9 cellular contexts compared by ENCODE assay signal in genomic region chr9:94900222-94901018, GRCh38.
DNase-seq lines count a peak whose midpoint lies in the region; ATAC-seq and TF ChIP-seq lines count a peak whose summit lies in the region.
"Had no signal": no experiment of that assay in that cellular context is flagged by ENCODE, and none has a peak within 500 bp of the region (broad histone marks: within the 10 kb centered on the region; RNA-seq: fewer than 3 reads in every experiment).

No MANE protein-coding gene starts in this region.

- H3K36me3 ChIP-seq in right lobe of liver = no peaks in the 10 kb centered on the region
- no peaks in the 10 kb centered on the region for H3K36me3 ChIP-seq in tibial artery

- intact Hi-C loops in activated CD4-positive, alpha-beta T cell treated with anti-CD3 and anti-CD28 coated beads, Interleukin-2, amount 10 ng/mL, durations not matched to agents 24 days and 14 days (cut with micrococcal nuclease) = loop anchor here (1.0 to 5.0 kb wide), 2 partner anchors 38 to 97 kb away; no protein-coding TSS in a partner anchor
- intact Hi-C loops in right lobe of liver (cut with DNase I) = no loop called here
- intact Hi-C loops in tibial artery (cut with DNase I; ENCODE audit: low total_unique reads) = no loop called here

- TF ChIP-seq CTCF in cardiac fibroblast (IDR thresholded peaks at IDR 0.05; ENCODE audit: low read depth, low read length) = no peak
- TF ChIP-seq CTCF in right lobe of liver (IDR thresholded peaks at IDR 0.05) = no peak
- TF ChIP-seq CTCF in tibial artery (IDR thresholded peaks at IDR 0.05) = no peak

- peaks cover 0 to 25% (median 4%) of the 10 kb centered on the region in 4 donors for H3K4me1 ChIP-seq in right lobe of liver
- H3K4me1 ChIP-seq in tibial artery = peaks cover 0 to 58% (median 29%) of the 10 kb centered on the region in 4 donors

- 53% methylated on average over 10 of the region's 10 CpGs for WGBS in right lobe of liver (ENCODE audit: insufficient coverage, low coverage, low lambda C conversion rate, missing lambda C conversion rate)

- no peaks in the 10 kb centered on the region for H3K27me3 Mint-ChIP-seq in activated CD4-positive, alpha-beta T cell treated with anti-CD3 and anti-CD28 coated beads, Interleukin-2, amount 10 ng/mL, durations not matched to agents 24 days and 14 days

- no peaks in the 10 kb centered on the region for H3K9me3 Mint-ChIP-seq in activated CD4-positive, alpha-beta T cell treated with anti-CD3 and anti-CD28 coated beads, Interleukin-2, amount 10 ng/mL, durations not matched to agents 24 days and 14 days

- H3K27ac Mint-ChIP-seq in activated CD4-positive, alpha-beta T cell treated with anti-CD3 and anti-CD28 coated beads, Interleukin-2, amount 10 ng/mL, durations not matched to agents 24 days and 14 days = peak overlapping the region; percentile 83

- H3K4me3 Mint-ChIP-seq in activated CD4-positive, alpha-beta T cell treated with anti-CD3 and anti-CD28 coated beads, Interleukin-2, amount 10 ng/mL, durations not matched to agents 24 days and 14 days = peak overlapping the region; percentile 36

- H3K27ac ChIP-seq in right lobe of liver (peak overlapping the region; percentile 30 to 89 (median 67)), tibial artery (peak overlapping the region; percentile 78 to 88)

- H3K27me3 ChIP-seq in right lobe of liver (no peaks in the 10 kb centered on the region), tibial artery (no peaks in the 10 kb centered on the region)

- peaks cover 2% of the 10 kb centered on the region for H3K36me3 Mint-ChIP-seq in activated CD4-positive, alpha-beta T cell treated with anti-CD3 and anti-CD28 coated beads, Interleukin-2, amount 10 ng/mL, durations not matched to agents 24 days and 14 days (ENCODE audit: low read depth)

- H3K9me3 ChIP-seq in right lobe of liver (no peaks in the 10 kb centered on the region), tibial artery (no peaks in the 10 kb centered on the region)

- TF ChIP-seq POLR2A in right lobe of liver (IDR thresholded peaks at IDR 0.05) = no peak

- H3K4me3 ChIP-seq in cardiac fibroblast (replicated peaks in 1 of 2; ENCODE audit: low read depth in 2 of 2, low read length in 2 of 2) (peak overlapping the region in 1 of 2 donors; percentile 39), right lobe of liver (no peak overlapping the region), tibial artery (peak overlapping the region; percentile 27 to 32)

- peak; percentile 56 to 76 (median 74) for ATAC-seq in right lobe of liver
- no peak for ATAC-seq in HG03354 (IDR thresholded peaks at IDR 0.05; ENCODE audit: poor library complexity, severe bottlenecking, unreplicated experiment)
- ATAC-seq in HG02678 (IDR thresholded peaks at IDR 0.05; ENCODE audit: unreplicated experiment) = no peak

- DNase-seq in activated CD4-positive, alpha-beta T cell treated with anti-CD3 and anti-CD28 coated beads, Interleukin-2, amount 10 ng/mL, durations not matched to agents 24 days and 14 days = no peak
- DNase-seq in activated CD4-positive, alpha-beta T cell treated with anti-CD3 and anti-CD28 coated beads for 4 hours = no peak
- DNase-seq in cardiac fibroblast (ENCODE audit: low read depth in 2 of 2) (peak; percentile 98), right lobe of liver (no peak), tibial artery (no peak), DMS153 treated with DMSO at 0.1 percent for 48 hours (lab: John Stamatoyannopoulos, UW; ENCODE audit: unreplicated experiment) (no peak)
- DNase-seq: 8988T had no signal

- peaks cover 27% of the 10 kb centered on the region for H3K4me1 Mint-ChIP-seq in activated CD4-positive, alpha-beta T cell treated with anti-CD3 and anti-CD28 coated beads, Interleukin-2, amount 10 ng/mL, durations not matched to agents 24 days and 14 days

Comparison
In these comparisons a context has a peak if more than half of its experiments do, and no peak if none do; other contexts are left out.
1. DNase-seq: peak in cardiac fibroblast (2 of 2); none in activated CD4-positive, alpha-beta T cell treated with anti-CD3 and anti-CD28 coated beads, Interleukin-2, amount 10 ng/mL, durations not matched to agents 24 days and 14 days (single experiment), activated CD4-positive, alpha-beta T cell treated with anti-CD3 and anti-CD28 coated beads for 4 hours (0 of 2), right lobe of liver (0 of 3), tibial artery (0 of 2) and DMS153 treated with DMSO at 0.1 percent for 48 hours (single experiment).
2. H3K4me3 ChIP-seq: peak in tibial artery (2 of 2); none in right lobe of liver (0 of 3).
3. ATAC-seq: peak in right lobe of liver (4 of 4); none in HG03354 (single experiment) and HG02678 (single experiment).